ENCODE assay signal across 28 cellular contexts in genomic region chr9:127813739-127814226, GRCh38. TPM values are rescaled to one million over a fixed set of nuclear protein-coding genes. Genes with fewer than 3 reads are reported as not detected.
DNase-seq lines count a peak whose midpoint lies in the region; ATAC-seq and TF ChIP-seq lines count a peak whose summit lies in the region.
"Had no signal": no experiment of that assay in that cellular context is flagged by ENCODE, and none has a peak within 500 bp of the region (broad histone marks: within the 10 kb centered on the region; RNA-seq: fewer than 3 reads in every experiment).

No MANE protein-coding gene starts in this region.

- no CpG with 5 or more reads among the region's 9 CpGs for WGBS in neuronal stem cell (ENCODE audit: extremely low coverage in 2 of 2, insufficient read length in 2 of 2, insufficient replicate concordance in 1 of 2), 2 donors

- H3K27ac ChIP-seq in neuronal stem cell (replicated peaks; ENCODE audit: low read length) (peak overlapping the region; percentile 8), substantia nigra (ENCODE audit: low read depth, low read length, poor library complexity, severe bottlenecking) (no peak overlapping the region)
- H3K27ac ChIP-seq: lower lobe of right lung, tibial artery had no signal

- H3K9me3 ChIP-seq in neuronal stem cell (replicated peaks in 1 of 2; ENCODE audit: control insufficient read depth in 2 of 2, insufficient read depth in 1 of 2, low read depth in 1 of 2, low read length in 2 of 2) = peaks cover 0 to 2% of the 10 kb centered on the region in 2 donors
- H3K9me3 ChIP-seq: lower lobe of right lung, MG63, mucosa of descending colon, tibial artery had no signal

- no peaks in the 10 kb centered on the region for H3K36me3 Mint-ChIP-seq in natural killer cell treated with Interleukin-12 subunit alpha and Interleukin-12 subunit beta and Interleukin-15 and Interleukin-18, amount 100 ng/mL, for 72 hours
- no peaks in the 10 kb centered on the region for H3K36me3 Mint-ChIP-seq in natural killer cell
- H3K36me3 Mint-ChIP-seq in effector memory CD8-positive, alpha-beta T cell (ENCODE audit: insufficient read depth) = peaks cover 49% of the 10 kb centered on the region

- no peak overlapping the region for H3K4ac ChIP-seq in neuronal stem cell (ENCODE audit: low read length)

- H2BK120ac ChIP-seq in neuronal stem cell (ENCODE audit: low read depth, low read length) = no peak overlapping the region

- H3K9me3 Mint-ChIP-seq in natural killer cell treated with Interleukin-12 subunit alpha and Interleukin-12 subunit beta and Interleukin-15 and Interleukin-18, amount 100 ng/mL, for 72 hours = no peaks in the 10 kb centered on the region
- no peaks in the 10 kb centered on the region for H3K9me3 Mint-ChIP-seq in natural killer cell
- no peaks in the 10 kb centered on the region for H3K9me3 Mint-ChIP-seq in effector memory CD8-positive, alpha-beta T cell
- H3K9me3 Mint-ChIP-seq: activated CD8-positive, alpha-beta T cell treated with anti-CD3 and anti-CD28 coated beads for 36 hours; activated naive CD4-positive, alpha-beta T cell treated with anti-CD3 and anti-CD28 coated beads, Interleukin-2, amount 50 U/mL, for 72 hours; activated T-helper 2 cell treated with anti-CD3 and anti-CD28 coated beads, Interferon-gamma antibody, Interleukin-2, Interleukin-4, amounts not matched to agents 10 μg/mL and 5 μg/mL and 100 μg/mL, durations not matched to agents 14 hours and 24 hours and 36 hours; stimulated activated naive CD8-positive, alpha-beta T cell treated with anti-CD3 and anti-CD28 coated beads, Interleukin-15, amount 100 ng/mL, for 72 hours had no signal

- H3K4me1 Mint-ChIP-seq in natural killer cell treated with Interleukin-12 subunit alpha and Interleukin-12 subunit beta and Interleukin-15 and Interleukin-18, amount 100 ng/mL, for 72 hours (ENCODE audit: low read depth in 2 of 2) = no peaks in the 10 kb centered on the region
- no peaks in the 10 kb centered on the region for H3K4me1 Mint-ChIP-seq in natural killer cell
- H3K4me1 Mint-ChIP-seq in effector memory CD8-positive, alpha-beta T cell (ENCODE audit: low read depth in 2 of 2) = peaks cover 3 to 5% of the 10 kb centered on the region in 2 donors
- H3K4me1 Mint-ChIP-seq: B cell had no signal

- TF ChIP-seq CTCF in natural killer cell (IDR thresholded peaks at IDR 0.05) = no peak

- no peak overlapping the region for H3K14ac ChIP-seq in neuronal stem cell (ENCODE audit: low read length)

- H3K4me1 ChIP-seq in neuronal stem cell (ENCODE audit: control insufficient read depth in 2 of 2, insufficient read depth in 1 of 2, low read depth in 1 of 2, low read length in 2 of 2) = peaks cover 0 to 12% of the 10 kb centered on the region in 2 donors

- H3K27me3 Mint-ChIP-seq in natural killer cell treated with Interleukin-12 subunit alpha and Interleukin-12 subunit beta and Interleukin-15 and Interleukin-18, amount 100 ng/mL, for 72 hours = no peaks in the 10 kb centered on the region
- H3K27me3 Mint-ChIP-seq in natural killer cell (ENCODE audit: low read depth in 2 of 2) = no peaks in the 10 kb centered on the region
- H3K27me3 Mint-ChIP-seq in effector memory CD8-positive, alpha-beta T cell = no peaks in the 10 kb centered on the region
- H3K27me3 Mint-ChIP-seq: activated CD8-positive, alpha-beta T cell treated with anti-CD3 and anti-CD28 coated beads for 36 hours; B cell; stimulated activated naive CD8-positive, alpha-beta T cell treated with anti-CD3 and anti-CD28 coated beads, Interleukin-15, amount 100 ng/mL, for 72 hours had no signal

- H2BK15ac ChIP-seq in neuronal stem cell (ENCODE audit: low read length) = no peak overlapping the region

- no peak overlapping the region for H2AFZ ChIP-seq in neuronal stem cell (ENCODE audit: low read length)

- peaks cover 2% of the 10 kb centered on the region for H3K79me1 ChIP-seq in neuronal stem cell (ENCODE audit: low read depth, low read length)

- H2AK5ac ChIP-seq in neuronal stem cell (ENCODE audit: low read depth, low read length) = no peak overlapping the region

- no peak overlapping the region for H3K23ac ChIP-seq in neuronal stem cell (ENCODE audit: low read depth, low read length, poor library complexity)

- peaks cover 33 to 46% of the 10 kb centered on the region in 2 donors for H3K36me3 ChIP-seq in neuronal stem cell (replicated peaks in 1 of 2; ENCODE audit: control insufficient read depth in 2 of 2, insufficient read depth in 2 of 2, low read length in 2 of 2)

- no peak overlapping the region for H2BK5ac ChIP-seq in neuronal stem cell (ENCODE audit: low read length)

- H3K4me2 ChIP-seq in neuronal stem cell (ENCODE audit: insufficient read depth, low read length, poor library complexity, severe bottlenecking) = no peak overlapping the region

- no peak overlapping the region for H3K27ac Mint-ChIP-seq in natural killer cell treated with Interleukin-12 subunit alpha and Interleukin-12 subunit beta and Interleukin-15 and Interleukin-18, amount 100 ng/mL, for 72 hours
- no peak overlapping the region for H3K27ac Mint-ChIP-seq in natural killer cell
- H3K27ac Mint-ChIP-seq in effector memory CD8-positive, alpha-beta T cell = peak overlapping the region; percentile 31 to 72
- H3K27ac Mint-ChIP-seq: activated CD8-positive, alpha-beta T cell treated with anti-CD3 and anti-CD28 coated beads for 36 hours; activated T-helper 2 cell treated with anti-CD3 and anti-CD28 coated beads, Interferon-gamma antibody, Interleukin-2, Interleukin-4, amounts not matched to agents 10 μg/mL and 5 μg/mL and 100 μg/mL, durations not matched to agents 14 hours and 24 hours and 36 hours; B cell had no signal

- intact Hi-C loops in natural killer cell (cut with micrococcal nuclease) = no loop called here

- no peaks in the 10 kb centered on the region for H3K27me3 ChIP-seq in neuronal stem cell (ENCODE audit: control insufficient read depth in 3 of 3, insufficient read depth in 3 of 3, low read depth in 1 of 3, low read length in 3 of 3)
- H3K27me3 ChIP-seq: MG63, tibial artery had no signal

- H3K9ac ChIP-seq in neuronal stem cell (ENCODE audit: low read depth, low read length, poor library complexity) = no peak overlapping the region

- H3K18ac ChIP-seq in neuronal stem cell (ENCODE audit: low read length) = no peak overlapping the region

- H2BK12ac ChIP-seq in neuronal stem cell (ENCODE audit: low read length) = no peak overlapping the region

- no peak overlapping the region for H3K4me3 Mint-ChIP-seq in natural killer cell treated with Interleukin-12 subunit alpha and Interleukin-12 subunit beta and Interleukin-15 and Interleukin-18, amount 100 ng/mL, for 72 hours
- no peak overlapping the region for H3K4me3 Mint-ChIP-seq in natural killer cell
- no peak overlapping the region for H3K4me3 Mint-ChIP-seq in effector memory CD8-positive, alpha-beta T cell
- H3K4me3 Mint-ChIP-seq: activated CD8-positive, alpha-beta T cell treated with anti-CD3 and anti-CD28 coated beads for 36 hours; B cell; stimulated activated naive CD8-positive, alpha-beta T cell treated with anti-CD3 and anti-CD28 coated beads, Interleukin-15, amount 100 ng/mL, for 72 hours had no signal

- H4K91ac ChIP-seq in neuronal stem cell (ENCODE audit: low read depth, low read length, poor library complexity) = no peak overlapping the region

- DNase-seq in natural killer cell treated with Interleukin-12 subunit alpha and Interleukin-12 subunit beta and Interleukin-15 and Interleukin-18, amount 100 ng/mL, for 72 hours (ENCODE audit: low spot score) = peak; percentile 34
- DNase-seq in natural killer cell (no peak), neuronal stem cell (ENCODE audit: low spot score) (no peak), SKM-1 (lab: John Stamatoyannopoulos, UW; ENCODE audit: unreplicated experiment) (no peak), NOMO-1 (lab: John Stamatoyannopoulos, UW; ENCODE audit: unreplicated experiment in 2 of 2) (no peak), substantia nigra (lab: John Stamatoyannopoulos, UW) (no peak)
- no peak for DNase-seq in effector memory CD8-positive, alpha-beta T cell
- no peak for DNase-seq in stimulated activated CD4-positive, alpha-beta T cell treated with anti-CD3 and anti-CD28 coated beads, Interleukin-12 subunit alpha, Interleukin-12 subunit beta, amount 100 ng/mL, for 4 hours
- DNase-seq: activated CD4-positive, alpha-beta T cell treated with anti-CD3 and anti-CD28 coated beads for 1 hour; activated CD8-positive, alpha-beta T cell treated with anti-CD3 and anti-CD28 coated beads for 36 hours; aorta; caudate nucleus; KBM-7; lower lobe of right lung; MG63; mucosa of descending colon; NCI-H2029; NCI-H2227 treated with DMSO at 0.1 percent for 48 hours; NCI-H526 treated with DMSO at 0.1 percent for 48 hours; stimulated activated naive CD8-positive, alpha-beta T cell treated with anti-CD3 and anti-CD28 coated beads, Interleukin-15, amount 100 ng/mL, for 72 hours; T-helper 2 cell; tibial artery had no signal

- no peak overlapping the region for H4K8ac ChIP-seq in neuronal stem cell (ENCODE audit: low read depth, low read length)

- H3K4me3 ChIP-seq in neuronal stem cell (ENCODE audit: low read length in 2 of 2) = peak overlapping the region in 1 of 2 donors; percentile 2
- H3K4me3 ChIP-seq: lower lobe of right lung, MG63, mucosa of descending colon, tibial artery had no signal

- no peak for ATAC-seq in natural killer cell treated with Interleukin-12 subunit alpha and Interleukin-12 subunit beta and Interleukin-15 and Interleukin-18, amount 100 ng/mL, for 72 hours
- no peak for ATAC-seq in natural killer cell
- ATAC-seq in effector memory CD8-positive, alpha-beta T cell (replicated peaks) = no peak
- ATAC-seq: activated CD8-positive, alpha-beta T cell treated with anti-CD3 and anti-CD28 coated beads for 36 hours; activated naive CD4-positive, alpha-beta T cell treated with anti-CD3 and anti-CD28 coated beads, Interleukin-2, amount 50 U/mL, for 72 hours; mucosa of descending colon; stimulated activated naive CD8-positive, alpha-beta T cell treated with anti-CD3 and anti-CD28 coated beads, Interleukin-15, amount 100 ng/mL, for 72 hours had no signal

RNA-seq across cellular contexts. Expression of gene FPGS, which starts 11.1 kb away (rescaled TPM):
- total RNA-seq in natural killer cell treated with Interleukin-12 subunit alpha and Interleukin-12 subunit beta and Interleukin-15 and Interleukin-18, amount 100 ng/mL, for 72 hours = 100 to 1,000 TPM in 1 of 2 donors, 10 to 100 TPM in 1; 96.0 to 150 TPM
- total RNA-seq in natural killer cell = 100 to 1,000 TPM in 2 of 3 donors, 10 to 100 TPM in 1; 99.1 to 108 (median 107) TPM
- 30.2 TPM for polyA plus RNA-seq in neuronal stem cell (2013, experiment 1 of 2)
- 32.1 TPM for polyA plus RNA-seq in neuronal stem cell (2013, experiment 2 of 2)

RNA-seq across cellular contexts. Expression of gene CDK9, which starts 27.9 kb away (rescaled TPM):
- 100 to 1,000 TPM; 119 to 132 TPM for total RNA-seq in natural killer cell treated with Interleukin-12 subunit alpha and Interleukin-12 subunit beta and Interleukin-15 and Interleukin-18, amount 100 ng/mL, for 72 hours
- total RNA-seq in natural killer cell = 100 to 1,000 TPM; 181 to 207 (median 188) TPM
- polyA plus RNA-seq in neuronal stem cell (2013, experiment 1 of 2) = 29.1 TPM
- 30.0 TPM for polyA plus RNA-seq in neuronal stem cell (2013, experiment 2 of 2)

RNA-seq across cellular contexts. Expression of gene SH2D3C, which starts 35.3 kb away (rescaled TPM):
- total RNA-seq in natural killer cell treated with Interleukin-12 subunit alpha and Interleukin-12 subunit beta and Interleukin-15 and Interleukin-18, amount 100 ng/mL, for 72 hours = 10 to 100 TPM; 23.9 to 29.1 TPM
- total RNA-seq in natural killer cell = 10 to 100 TPM; 42.8 to 86.8 (median 56.6) TPM
- 2.8 TPM for polyA plus RNA-seq in neuronal stem cell (2013, experiment 1 of 2)
- 2.5 TPM for polyA plus RNA-seq in neuronal stem cell (2013, experiment 2 of 2)
- total RNA-seq: A673, HT1080 had no signal

RNA-seq across cellular contexts. Expression of gene ENG, which starts 40.7 kb away (rescaled TPM):
- total RNA-seq in natural killer cell treated with Interleukin-12 subunit alpha and Interleukin-12 subunit beta and Interleukin-15 and Interleukin-18, amount 100 ng/mL, for 72 hours = 10 to 100 TPM; 12.7 to 34.1 TPM
- 10 to 100 TPM in 2 of 3 donors, 1 to 10 TPM in 1; 8.5 to 13.6 (median 12.3) TPM for total RNA-seq in natural killer cell
- polyA plus RNA-seq in neuronal stem cell (2013, experiment 1 of 2) = 0.11 TPM
- 0.10 TPM for polyA plus RNA-seq in neuronal stem cell (2013, experiment 2 of 2)
- polyA plus RNA-seq: neural cell had no signal

Comparison
In these comparisons a context has a peak if more than half of its experiments do, and no peak if none do; other contexts are left out.
1. H3K27ac Mint-ChIP-seq: peak in effector memory CD8-positive, alpha-beta T cell (2 of 2); none in natural killer cell treated with Interleukin-12 subunit alpha and Interleukin-12 subunit beta and Interleukin-15 and Interleukin-18, amount 100 ng/mL, for 72 hours (0 of 2) and natural killer cell (0 of 2).